ENCODE assay signal across 1 cellular context in genomic region chr11:104899226-104899625, GRCh38.
TF ChIP-seq lines count a peak whose summit lies in the region.

No MANE protein-coding gene starts in this region.

TF ChIP-seq in H1, 55 proteins besides CTCF, POLR2A, EP300 and RAD21:
- no peak for TF ChIP-seq EGR1 (IDR thresholded peaks at IDR 0.05; ENCODE audit: borderline replicate concordance, low read depth, low read length)
- no peak for TF ChIP-seq POU5F1 (IDR thresholded peaks at IDR 0.05; ENCODE audit: low read depth, low read length)
- TF ChIP-seq TAF1 (IDR thresholded peaks at IDR 0.05; ENCODE audit: low read depth, low read length): no peak
- no peak for TF ChIP-seq KDM4A (IDR thresholded peaks at IDR 0.05; ENCODE audit: low read depth, low read length, severe bottlenecking)
